ENCODE assay signal across 22 cellular contexts in genomic region chr1:151782741-151783140, GRCh38. TPM values are rescaled to one million over a fixed set of nuclear protein-coding genes. Genes with fewer than 3 reads are reported as not detected.
DNase-seq lines count a peak whose midpoint lies in the region; FAIRE-seq and TF ChIP-seq lines count a peak whose summit lies in the region.
"Had no signal": no experiment of that assay in that cellular context is flagged by ENCODE, and none has a peak within 500 bp of the region (broad histone marks: within the 10 kb centered on the region; RNA-seq: fewer than 3 reads in every experiment).

No MANE protein-coding gene starts in this region.

- H3K4me3 Mint-ChIP-seq in CD4-positive, alpha-beta memory T cell, result no peak overlapping the region
- H3K4me3 Mint-ChIP-seq: CD8-positive, alpha-beta T cell; GM23338; H9 had no signal

- H3K4ac ChIP-seq in neuronal stem cell (ENCODE audit: low read length), result no peak overlapping the region

- H3K9me3 ChIP-seq in neuronal stem cell (replicated peaks in 1 of 2; ENCODE audit: control insufficient read depth in 2 of 2, insufficient read depth in 1 of 2, low read depth in 1 of 2, low read length in 2 of 2) (no peaks in the 10 kb centered on the region), uterus (no peaks in the 10 kb centered on the region)
- no peaks in the 10 kb centered on the region for H3K9me3 ChIP-seq in CD4-positive, alpha-beta memory T cell (ENCODE audit: control insufficient read depth in 1 of 2, low read length in 2 of 2)
- H3K9me3 ChIP-seq: Caco-2 had no signal

- H3K27ac ChIP-seq in VCaP (peak overlapping the region; percentile 7; the same call in 1 of the 2 replicates), epithelial cell of prostate (peak overlapping the region; percentile 43), neuronal stem cell (replicated peaks; ENCODE audit: low read length) (no peak overlapping the region), uterus (no peak overlapping the region)
- H3K27ac ChIP-seq in CD4-positive, alpha-beta memory T cell (ENCODE audit: low read depth, low read length), result no peak overlapping the region

- H4K8ac ChIP-seq in neuronal stem cell (ENCODE audit: low read depth, low read length), result no peak overlapping the region

- H2BK5ac ChIP-seq in neuronal stem cell (ENCODE audit: low read length), result no peak overlapping the region

- H4K91ac ChIP-seq in neuronal stem cell (ENCODE audit: low read depth, low read length, poor library complexity), result no peak overlapping the region

- peak overlapping the region; percentile 4 for H3K4me2 ChIP-seq in neuronal stem cell (ENCODE audit: insufficient read depth, low read length, poor library complexity, severe bottlenecking)
- H3K4me2 ChIP-seq: GM23338 had no signal

- no peak overlapping the region for H3K9ac ChIP-seq in neuronal stem cell (ENCODE audit: low read depth, low read length, poor library complexity)

- CTCF ChIA-PET in CD4-positive, alpha-beta memory T cell (lab: Charles Lee; ENCODE audit: partially characterized antibody), result no interaction called here

- no peaks in the 10 kb centered on the region for H3K79me1 ChIP-seq in neuronal stem cell (ENCODE audit: low read depth, low read length)

- TF ChIP-seq POLR2A in uterus (IDR thresholded peaks at IDR 0.05), result no peak

- no peak overlapping the region for H3K18ac ChIP-seq in neuronal stem cell (ENCODE audit: low read length)

- no CpG with 5 or more reads among the region's 3 CpGs for WGBS in neuronal stem cell (ENCODE audit: extremely low coverage in 2 of 2, insufficient read length in 2 of 2, insufficient replicate concordance in 1 of 2), 2 donors

- H3K14ac ChIP-seq in neuronal stem cell (ENCODE audit: low read length), result no peak overlapping the region

- H3K36me3 ChIP-seq in bronchial epithelial cell (ENCODE audit: control insufficient read depth, insufficient read depth, low read length) (no peaks in the 10 kb centered on the region), neuronal stem cell (replicated peaks in 1 of 2; ENCODE audit: control insufficient read depth in 2 of 2, insufficient read depth in 2 of 2, low read length in 2 of 2) (peaks cover 3 to 36% of the 10 kb centered on the region in 2 donors), uterus (no peaks in the 10 kb centered on the region)
- H3K36me3 ChIP-seq in CD4-positive, alpha-beta memory T cell (ENCODE audit: insufficient read depth, low read length), result peaks cover 24% of the 10 kb centered on the region

- no peak overlapping the region for H2BK120ac ChIP-seq in neuronal stem cell (ENCODE audit: low read depth, low read length)

- no peak for TF ChIP-seq CTCF in VCaP (conservative IDR thresholded peaks at IDR 0.05)
- TF ChIP-seq CTCF in bronchial epithelial cell (IDR thresholded peaks at IDR 0.05; ENCODE audit: insufficient read depth, low read length, severe bottlenecking), result no peak
- no peak for TF ChIP-seq CTCF in uterus (IDR thresholded peaks at IDR 0.05)

- FAIRE-seq in bronchial epithelial cell (lab: Jason Lieb, UNC), result no peak
- FAIRE-seq: GM12878, GM19239 had no signal

- H3K23ac ChIP-seq in neuronal stem cell (ENCODE audit: low read depth, low read length, poor library complexity), result no peak overlapping the region

- no peak overlapping the region for H2BK15ac ChIP-seq in neuronal stem cell (ENCODE audit: low read length)

- intact Hi-C loops in CD4-positive, alpha-beta memory T cell (cut with micrococcal nuclease), result no loop called here
- intact Hi-C loops in uterus (cut with DNase I; ENCODE audit: low total_unique reads), result no loop called here

- peaks cover 0 to 4% (median under 1%) of the 10 kb centered on the region in 4 donors for H3K4me1 Mint-ChIP-seq in CD4-positive, alpha-beta memory T cell
- H3K4me1 Mint-ChIP-seq: GM23338, H9 had no signal

- no peaks in the 10 kb centered on the region for H3K9me3 Mint-ChIP-seq in CD4-positive, alpha-beta memory T cell
- H3K9me3 Mint-ChIP-seq: CD8-positive, alpha-beta T cell; GM23338; H9 had no signal

- H2BK12ac ChIP-seq in neuronal stem cell (ENCODE audit: low read length), result no peak overlapping the region

- no peaks in the 10 kb centered on the region for H3K4me1 ChIP-seq in neuronal stem cell (ENCODE audit: control insufficient read depth in 2 of 2, insufficient read depth in 1 of 2, low read depth in 1 of 2, low read length in 2 of 2)
- peaks cover 5% of the 10 kb centered on the region for H3K4me1 ChIP-seq in CD4-positive, alpha-beta memory T cell (ENCODE audit: insufficient read depth, low read length)
- no peaks in the 10 kb centered on the region for H3K4me1 ChIP-seq in uterus
- H3K4me1 ChIP-seq: Caco-2 had no signal

- peak overlapping the region in 2 of 7 donors; percentile 12 to 19 for H3K27ac Mint-ChIP-seq in CD4-positive, alpha-beta memory T cell
- H3K27ac Mint-ChIP-seq: CD8-positive, alpha-beta T cell; GM23338; H9 had no signal

- H2AFZ ChIP-seq in neuronal stem cell (ENCODE audit: low read length), result no peak overlapping the region
- H2AFZ ChIP-seq: GM23338 had no signal

- H2AK5ac ChIP-seq in neuronal stem cell (ENCODE audit: low read depth, low read length), result no peak overlapping the region

- no peak overlapping the region for H3K4me3 ChIP-seq in bronchial epithelial cell (ENCODE audit: low read depth, low read length)
- no peak overlapping the region for H3K4me3 ChIP-seq in neuronal stem cell (ENCODE audit: low read length in 2 of 2)
- H3K4me3 ChIP-seq in CD4-positive, alpha-beta memory T cell (ENCODE audit: low read length in 2 of 2), result no peak overlapping the region
- H3K4me3 ChIP-seq in uterus, result no peak overlapping the region
- H3K4me3 ChIP-seq: GM12878, GM23338 had no signal

- peaks cover 28 to 33% of the 10 kb centered on the region in 2 donors for H3K36me3 Mint-ChIP-seq in CD4-positive, alpha-beta memory T cell

- peak; percentile 37 for DNase-seq in bronchial epithelial cell (ENCODE audit: low read depth)
- peak; percentile 24 for DNase-seq in epithelial cell of prostate (ENCODE audit: low read depth, low spot score)
- no peak for DNase-seq in neuronal stem cell (ENCODE audit: low spot score)
- DNase-seq in CD4-positive, alpha-beta memory T cell, result no peak
- no peak for DNase-seq in DMS53 (lab: John Stamatoyannopoulos, UW)
- no peak for DNase-seq in uterus
- DNase-seq: C1 segment of cervical spinal cord; Caco-2; CD8-positive, alpha-beta T cell; DMS153; DMS79; EL; GDM1; H9 had no signal

- POLR2A ChIA-PET in CD4-positive, alpha-beta memory T cell (lab: Charles Lee; ENCODE audit: partially characterized antibody), result interaction anchor here (0.9 kb wide), 1 partner anchor 19 kb away, joined by 3 read pairs; the partner anchor contains the start of gene MRPL9

- H3K27me3 ChIP-seq in bronchial epithelial cell (ENCODE audit: control insufficient read depth, insufficient read depth, low read length) (no peaks in the 10 kb centered on the region), neuronal stem cell (ENCODE audit: control insufficient read depth in 3 of 3, insufficient read depth in 3 of 3, low read depth in 1 of 3, low read length in 3 of 3) (no peaks in the 10 kb centered on the region), uterus (no peaks in the 10 kb centered on the region)
- no peaks in the 10 kb centered on the region for H3K27me3 ChIP-seq in CD4-positive, alpha-beta memory T cell (ENCODE audit: insufficient read depth, low read length)

- no peaks in the 10 kb centered on the region for H3K27me3 Mint-ChIP-seq in CD4-positive, alpha-beta memory T cell

RNA-seq across cellular contexts. Expression of gene TDRKH, which starts 7.6 kb away (rescaled TPM):
- total RNA-seq in bronchial epithelial cell, result 6.8 and 9.1 TPM in 2 replicates
- polyA plus RNA-seq in neuronal stem cell (2013, experiment 1 of 2), result 16.6 TPM
- polyA plus RNA-seq in neuronal stem cell (2013, experiment 2 of 2), result 15.8 TPM
- 10 to 100 TPM; 29.1 to 29.3 TPM for total RNA-seq in CD4-positive, alpha-beta memory T cell
- polyA plus RNA-seq in CD4-positive, alpha-beta memory T cell, result 10 to 100 TPM; 16.6 to 18.8 TPM
- total RNA-seq in uterus, result 1 to 10 TPM in 2 of 4 donors, under 1 TPM in 2; 0.26 to 6.8 (median 1.8) TPM

RNA-seq across cellular contexts. Expression of gene MRPL9, which starts 19.4 kb away (rescaled TPM):
- total RNA-seq in bronchial epithelial cell (83.2 and 110 TPM in 2 replicates), uterus (10 to 100 TPM; 54.1 to 88.9 (median 61.8) TPM)
- polyA plus RNA-seq in neuronal stem cell (2013, experiment 1 of 2), result 75.7 TPM
- 74.2 TPM for polyA plus RNA-seq in neuronal stem cell (2013, experiment 2 of 2)
- total RNA-seq in CD4-positive, alpha-beta memory T cell, result 10 to 100 TPM; 75.5 to 82.8 TPM
- polyA plus RNA-seq in CD4-positive, alpha-beta memory T cell, result 100 to 1,000 TPM; 134 to 160 TPM

RNA-seq across cellular contexts. Expression of gene LINGO4, which starts 22.5 kb away (rescaled TPM):
- total RNA-seq in bronchial epithelial cell (under 0.01 TPM in 1 of 2 replicates, not detected in the other), uterus (under 1 TPM in 1 of 4 donors, not detected in 3; 0.14 TPM)
- polyA plus RNA-seq in neuronal stem cell (2013, experiment 1 of 2), result not detected
- not detected for polyA plus RNA-seq in neuronal stem cell (2013, experiment 2 of 2)
- total RNA-seq in CD4-positive, alpha-beta memory T cell, result under 1 TPM; 0.36 to 0.52 TPM
- polyA plus RNA-seq in CD4-positive, alpha-beta memory T cell, result under 1 TPM in 1 of 2 donors, not detected in 1; 0.20 TPM
- total RNA-seq: A172, A673, Caco-2, GM12878, GM23338, H4, H9 had no signal
- polyA plus RNA-seq: BJ, GM12878, GM23338 had no signal

RNA-seq across cellular contexts. Expression of gene RORC, which starts 48.9 kb away (rescaled TPM):
- total RNA-seq in bronchial epithelial cell, result 0.26 and 2.8 TPM in 2 replicates
- 0.01 TPM for polyA plus RNA-seq in neuronal stem cell (2013, experiment 1 of 2)
- 0.01 TPM for polyA plus RNA-seq in neuronal stem cell (2013, experiment 2 of 2)
- 10 to 100 TPM in 1 of 2 experiments, 1 to 10 TPM in 1; 10.0 to 11.2 TPM for total RNA-seq in CD4-positive, alpha-beta memory T cell
- polyA plus RNA-seq in CD4-positive, alpha-beta memory T cell, result 10 to 100 TPM; 14.8 to 43.1 TPM
- total RNA-seq in uterus, result 1 to 10 TPM in 2 of 4 donors, under 1 TPM in 2; 0.51 to 4.8 (median 2.1) TPM
- total RNA-seq: A673, Caco-2, GM12878 had no signal
- polyA plus RNA-seq: BJ, GM12878 had no signal

RNA-seq across cellular contexts. Expression of gene C2CD4D, which starts 56.9 kb away (rescaled TPM):
- total RNA-seq in bronchial epithelial cell (not detected in 2 replicates), uterus (not detected)
- polyA plus RNA-seq in neuronal stem cell (2013, experiment 1 of 2), result 0.17 TPM
- 0.17 TPM for polyA plus RNA-seq in neuronal stem cell (2013, experiment 2 of 2)
- total RNA-seq in CD4-positive, alpha-beta memory T cell, result 1 to 10 TPM; 1.0 to 1.7 TPM
- polyA plus RNA-seq in CD4-positive, alpha-beta memory T cell, result 1 to 10 TPM; 1.3 to 3.4 TPM
- total RNA-seq: A172, A673, H4 had no signal
- polyA plus RNA-seq: BJ had no signal

Comparison
In these comparisons a context has a peak if more than half of its experiments do, and no peak if none do; other contexts are left out.
1. H3K27ac ChIP-seq: peak in VCaP (single experiment) and epithelial cell of prostate (single experiment); none in neuronal stem cell (single experiment), CD4-positive, alpha-beta memory T cell (single experiment) and uterus (0 of 2).
2. DNase-seq: peak in bronchial epithelial cell (single experiment) and epithelial cell of prostate (single experiment); none in neuronal stem cell (single experiment), CD4-positive, alpha-beta memory T cell (0 of 5), DMS53 (single experiment) and uterus (0 of 2).